In the genomic region with DNA sequence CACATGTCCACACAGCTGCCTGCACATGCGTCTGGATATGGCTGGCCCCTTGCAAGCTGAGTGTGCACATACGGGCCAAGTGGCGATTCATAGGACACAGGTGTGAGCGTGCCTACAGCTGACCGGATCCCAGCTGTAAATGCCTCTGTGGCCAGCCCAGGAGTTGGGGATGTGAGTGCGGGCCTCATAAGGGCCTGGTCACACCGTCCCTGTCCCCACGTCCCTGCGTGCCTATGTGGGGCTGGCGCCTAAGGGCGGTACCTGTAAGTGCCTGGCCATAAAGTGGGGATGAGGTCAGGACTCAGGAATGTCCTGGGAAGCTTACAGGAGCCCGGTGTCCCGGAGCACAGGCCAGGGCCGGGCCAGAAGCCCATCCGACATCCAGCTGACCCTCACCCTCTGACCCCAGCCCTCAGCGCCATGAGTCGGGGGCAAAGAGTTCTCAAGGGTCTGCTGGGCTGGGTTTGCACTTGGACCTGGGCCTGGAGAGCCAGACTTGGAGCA, we compare ENCODE assay signal across 8 cellular contexts. TPM values are rescaled to one million over a fixed set of nuclear protein-coding genes. Genes with fewer than 3 reads are reported as not detected.
DNase-seq lines count a peak whose midpoint lies in the region; ATAC-seq, FAIRE-seq and TF ChIP-seq lines count a peak whose summit lies in the region.

No MANE protein-coding gene starts in this region.

- no peak overlapping the region for H3K27ac Mint-ChIP-seq in activated T-cell treated with anti-CD3 and anti-CD28 coated beads, Interleukin-2, amount 50 U/mL, for 24 hours
- peak overlapping the region; percentile 50 for H3K27ac Mint-ChIP-seq in stimulated activated effector memory CD8-positive, alpha-beta T cell treated with anti-CD3 and anti-CD28 coated beads, Interleukin-12 subunit alpha, Interleukin-12 subunit beta, amount 100 ng/mL, for 72 hours
- no peak overlapping the region for H3K27ac Mint-ChIP-seq in osteocyte (ENCODE audit: unreplicated experiment)

- H3K27me3 ChIP-seq in iPS-15b (ENCODE audit: control insufficient read depth, insufficient read depth, low read length) (peaks cover 3% of the 10 kb centered on the region), gastroesophageal sphincter (peaks cover 67% of the 10 kb centered on the region)

- CTCF ChIA-PET in RWPE1 (lab: Yijun Ruan, JAX): interaction anchor here (0.5 to 1.5 kb wide), 9 partner anchors 15 to 227 kb away, joined by 3 to 8 read pairs (median 4); a partner anchor contains a TSS

- DNase-seq in activated T-cell treated with anti-CD3 and anti-CD28 coated beads, Interleukin-2, amount 50 U/mL, for 24 hours: no peak
- DNase-seq in activated T-cell treated with anti-CD3 and anti-CD28 coated beads for 4 hours: no peak
- no peak for DNase-seq in RWPE1 (ENCODE audit: low spot score)
- no peak for DNase-seq in stimulated activated effector memory CD8-positive, alpha-beta T cell treated with anti-CD3 and anti-CD28 coated beads, Interleukin-12 subunit alpha, Interleukin-12 subunit beta, amount 100 ng/mL, for 72 hours (ENCODE audit: low spot score in 2 of 2)
- DNase-seq in kidney: no peak
- DNase-seq in osteocyte (ENCODE audit: extremely low spot score, unreplicated experiment): no peak

- TF ChIP-seq EP300 in gastroesophageal sphincter (IDR thresholded peaks at IDR 0.05): no peak

- H3K27ac ChIP-seq in RWPE1: peak overlapping the region; percentile 83
- no peak overlapping the region for H3K27ac ChIP-seq in kidney (ENCODE audit: low read depth in 2 of 2, low read length in 2 of 2)
- no peak overlapping the region for H3K27ac ChIP-seq in gastroesophageal sphincter

- intact Hi-C loops in kidney (cut with DNase I): no loop called here

- H3K9me3 Mint-ChIP-seq in activated T-cell treated with anti-CD3 and anti-CD28 coated beads, Interleukin-2, amount 50 U/mL, for 24 hours: no peaks in the 10 kb centered on the region
- no peaks in the 10 kb centered on the region for H3K9me3 Mint-ChIP-seq in stimulated activated effector memory CD8-positive, alpha-beta T cell treated with anti-CD3 and anti-CD28 coated beads, Interleukin-12 subunit alpha, Interleukin-12 subunit beta, amount 100 ng/mL, for 72 hours
- no peaks in the 10 kb centered on the region for H3K9me3 Mint-ChIP-seq in osteocyte (ENCODE audit: unreplicated experiment)

- H3K36me3 ChIP-seq in iPS-15b (ENCODE audit: control insufficient read depth, insufficient read depth, low read length): peaks cover 4% of the 10 kb centered on the region
- H3K36me3 ChIP-seq in kidney (ENCODE audit: control insufficient read depth in 1 of 2, insufficient read depth in 2 of 2, low read length in 2 of 2): no peaks in the 10 kb centered on the region
- no peaks in the 10 kb centered on the region for H3K36me3 ChIP-seq in gastroesophageal sphincter

- TF ChIP-seq POLR2A in gastroesophageal sphincter (IDR thresholded peaks at IDR 0.05): no peak

- H3K4me3 ChIP-seq in iPS-15b (ENCODE audit: low read depth, low read length) (peak overlapping the region; percentile 52), kidney (ENCODE audit: low read length in 2 of 2) (no peak overlapping the region), gastroesophageal sphincter (no peak overlapping the region)

- no CpG with 5 or more reads among the region's 17 CpGs for WGBS in gastroesophageal sphincter (ENCODE audit: low coverage in 1 of 2), 2 donors

- POLR2A ChIA-PET in RWPE1 (lab: Yijun Ruan, JAX; ENCODE audit: low non-redundant PET): interaction anchor here (0.6 kb wide), 1 partner anchor 40 kb away, joined by 3 read pairs; no protein-coding TSS in a partner anchor

- no peak for ATAC-seq in stimulated activated effector memory CD8-positive, alpha-beta T cell treated with anti-CD3 and anti-CD28 coated beads, Interleukin-12 subunit alpha, Interleukin-12 subunit beta, amount 100 ng/mL, for 72 hours
- ATAC-seq in gastroesophageal sphincter: no peak

- H3K4me1 Mint-ChIP-seq in activated T-cell treated with anti-CD3 and anti-CD28 coated beads, Interleukin-2, amount 50 U/mL, for 24 hours (ENCODE audit: low read depth): peaks cover 44% of the 10 kb centered on the region
- peaks cover 50% of the 10 kb centered on the region for H3K4me1 Mint-ChIP-seq in stimulated activated effector memory CD8-positive, alpha-beta T cell treated with anti-CD3 and anti-CD28 coated beads, Interleukin-12 subunit alpha, Interleukin-12 subunit beta, amount 100 ng/mL, for 72 hours
- H3K4me1 Mint-ChIP-seq in osteocyte (ENCODE audit: unreplicated experiment): peaks cover 18% of the 10 kb centered on the region

- H3K9ac ChIP-seq in iPS-15b (ENCODE audit: low read depth, low read length) (no peak overlapping the region), kidney (ENCODE audit: low read length in 2 of 2) (no peak overlapping the region)

- H3K4me1 ChIP-seq in iPS-15b (ENCODE audit: control insufficient read depth, insufficient read depth, low read length): peaks cover 8% of the 10 kb centered on the region
- H3K4me1 ChIP-seq in kidney (ENCODE audit: control insufficient read depth in 1 of 2, insufficient read depth in 1 of 2, low read depth in 1 of 2, low read length in 2 of 2): peaks cover 4 to 19% of the 10 kb centered on the region in 2 donors
- peaks cover 0 to 46% (median 21%) of the 10 kb centered on the region in 3 donors for H3K4me1 ChIP-seq in gastroesophageal sphincter

- H3K9me3 ChIP-seq in iPS-15b (ENCODE audit: control insufficient read depth, insufficient read depth, low read length) (no peaks in the 10 kb centered on the region), kidney (ENCODE audit: control insufficient read depth in 1 of 2, low read length in 2 of 2) (no peaks in the 10 kb centered on the region), gastroesophageal sphincter (no peaks in the 10 kb centered on the region)

- H3K36me3 Mint-ChIP-seq in activated T-cell treated with anti-CD3 and anti-CD28 coated beads, Interleukin-2, amount 50 U/mL, for 24 hours (ENCODE audit: low read depth): peaks cover 24% of the 10 kb centered on the region
- H3K36me3 Mint-ChIP-seq in stimulated activated effector memory CD8-positive, alpha-beta T cell treated with anti-CD3 and anti-CD28 coated beads, Interleukin-12 subunit alpha, Interleukin-12 subunit beta, amount 100 ng/mL, for 72 hours: peaks cover 40% of the 10 kb centered on the region
- H3K36me3 Mint-ChIP-seq in osteocyte (ENCODE audit: unreplicated experiment): no peaks in the 10 kb centered on the region

- H3K4me3 Mint-ChIP-seq in activated T-cell treated with anti-CD3 and anti-CD28 coated beads, Interleukin-2, amount 50 U/mL, for 24 hours: peak overlapping the region; percentile 8
- peak overlapping the region; percentile 92 for H3K4me3 Mint-ChIP-seq in stimulated activated effector memory CD8-positive, alpha-beta T cell treated with anti-CD3 and anti-CD28 coated beads, Interleukin-12 subunit alpha, Interleukin-12 subunit beta, amount 100 ng/mL, for 72 hours
- H3K4me3 Mint-ChIP-seq in osteocyte (ENCODE audit: unreplicated experiment): no peak overlapping the region

- no peak for FAIRE-seq in kidney (lab: Jason Lieb, UNC)

- TF ChIP-seq CTCF in RWPE1 (conservative IDR thresholded peaks at IDR 0.05; ENCODE audit: low read depth) (no peak), kidney (IDR thresholded peaks at IDR 0.05; ENCODE audit: borderline replicate concordance, extremely low read depth, insufficient read depth) (no peak), osteocyte (IDR thresholded peaks at IDR 0.05) (no peak), gastroesophageal sphincter (IDR thresholded peaks at IDR 0.05) (no peak)

- no peaks in the 10 kb centered on the region for H3K27me3 Mint-ChIP-seq in activated T-cell treated with anti-CD3 and anti-CD28 coated beads, Interleukin-2, amount 50 U/mL, for 24 hours
- H3K27me3 Mint-ChIP-seq in osteocyte (ENCODE audit: unreplicated experiment): peaks cover 5% of the 10 kb centered on the region

RNA-seq across cellular contexts. Expression of a gene that starts 1.3 kb away (rescaled TPM):
- total RNA-seq in kidney: 50.0 TPM
- polyA plus RNA-seq in kidney (ENCODE audit: insufficient read depth, low read depth, low replicate concordance): 11.8 TPM
- total RNA-seq in osteocyte: 0.67 and 0.99 TPM in 2 replicates
- total RNA-seq in gastroesophageal sphincter: 10 to 100 TPM in 3 of 4 donors, 1 to 10 TPM in 1; 9.5 to 29.8 (median 14.6) TPM

RNA-seq across cellular contexts. Expression of a gene that starts 25.8 kb away (rescaled TPM):
- total RNA-seq in kidney: 20.4 TPM
- 11.7 TPM for polyA plus RNA-seq in kidney (ENCODE audit: insufficient read depth, low read depth, low replicate concordance)
- 16.7 and 17.8 TPM in 2 replicates for total RNA-seq in osteocyte
- total RNA-seq in gastroesophageal sphincter: 10 to 100 TPM in 1 of 4 donors, 1 to 10 TPM in 3; 3.9 to 14.3 (median 6.4) TPM

RNA-seq across cellular contexts. Expression of a gene that starts 29.5 kb away (rescaled TPM):
- total RNA-seq in kidney (158 TPM), osteocyte (156 and 168 TPM in 2 replicates), gastroesophageal sphincter (100 to 1,000 TPM; 117 to 228 (median 150) TPM)
- polyA plus RNA-seq in kidney (ENCODE audit: insufficient read depth, low read depth, low replicate concordance): 189 TPM

RNA-seq across cellular contexts. Expression of a gene that starts 38.1 kb away (rescaled TPM):
- total RNA-seq in kidney: 268 TPM
- 966 TPM for polyA plus RNA-seq in kidney (ENCODE audit: insufficient read depth, low read depth, low replicate concordance)
- 349 and 354 TPM in 2 replicates for total RNA-seq in osteocyte
- 100 to 1,000 TPM; 311 to 452 (median 349) TPM for total RNA-seq in gastroesophageal sphincter

RNA-seq across cellular contexts. Expression of a gene that starts 39.2 kb away (rescaled TPM):
- total RNA-seq in kidney: 131 TPM
- polyA plus RNA-seq in kidney (ENCODE audit: insufficient read depth, low read depth, low replicate concordance): 64.1 TPM
- 318 and 327 TPM in 2 replicates for total RNA-seq in osteocyte
- 100 to 1,000 TPM in 1 of 4 donors, 10 to 100 TPM in 3; 52.9 to 103 (median 75.2) TPM for total RNA-seq in gastroesophageal sphincter
